27 cellular contexts compared by ENCODE assay signal in genomic region chr6:39702265-39702664, GRCh38. TPM values are rescaled to one million over a fixed set of nuclear protein-coding genes. Genes with fewer than 3 reads are reported as not detected.
"Had no signal": no experiment of that assay in that cellular context is flagged by ENCODE, and none has a peak within 500 bp of the region (broad histone marks: within the 10 kb centered on the region; RNA-seq: fewer than 3 reads in every experiment).

No MANE protein-coding gene starts in this region.

- ATAC-seq: stimulated activated effector memory CD8-positive, alpha-beta T cell treated with anti-CD3 and anti-CD28 coated beads, Interleukin-12 subunit alpha, Interleukin-12 subunit beta, amount 100 ng/mL, for 72 hours; stimulated activated memory B cell treated with anti-CD40 and anti-IgM and Interleukin-4, amounts not matched to agents 10 μg/mL and 1 μg/mL and 100 μg/mL, for 72 hours; stimulated activated naive B cell treated with anti-CD40 and anti-IgM and Interleukin-4, amounts not matched to agents 10 μg/mL and 1 μg/mL and 100 μg/mL, for 72 hours; stimulated activated naive CD8-positive, alpha-beta T cell treated with anti-CD3 and anti-CD28 coated beads, Interleukin-15, amount 100 ng/mL, for 72 hours; stimulated activated naive CD8-positive, alpha-beta T cell treated with anti-CD3 and anti-CD28 coated beads, Interleukin-15, Interleukin-2, amounts not matched to agents 100 U/mL and 50 U/mL, for 24 hours; upper lobe of right lung had no signal

- H3K9me3 ChIP-seq: stomach, suprapubic skin, testis, thoracic aorta, thyroid gland, tibial artery, tibial nerve, transverse colon, upper lobe of left lung, upper lobe of right lung, uterus, vagina had no signal

- H3K27ac ChIP-seq: stomach, suprapubic skin, testis, thoracic aorta, thyroid gland, tibial artery, tibial nerve, transverse colon, upper lobe of left lung, upper lobe of right lung, uterus, vagina had no signal

- FAIRE-seq: urothelium cell line had no signal

- H3K27me3 ChIP-seq: stomach, suprapubic skin, testis, thyroid gland, tibial artery, tibial nerve, transverse colon, upper lobe of left lung, upper lobe of right lung, uterus, vagina had no signal

- H3K36me3 ChIP-seq: stomach, suprapubic skin, thoracic aorta, thyroid gland, tibial artery, tibial nerve, transverse colon, upper lobe of left lung, upper lobe of right lung, uterus, vagina had no signal

- H3K4me3 ChIP-seq: stomach, suprapubic skin, testis, thoracic aorta, thyroid gland, tibial artery, tibial nerve, transverse colon, upper lobe of left lung, upper lobe of right lung, uterus, vagina had no signal

- H3K4me1 ChIP-seq: stomach, testis, thyroid gland, tibial artery, tibial nerve, transverse colon, upper lobe of right lung, uterus, vagina had no signal

- DNase-seq: stimulated activated CD4-positive, alpha-beta T cell treated with anti-CD3 and anti-CD28 coated beads, Interleukin-2, amount 100 ng/mL, for 48 hours; stimulated activated CD4-positive, alpha-beta T cell treated with anti-CD3 and anti-CD28 coated beads, Interleukin-4, amount 100 ng/mL, for 1 hour; stimulated activated CD4-positive, alpha-beta T cell treated with anti-CD3 and anti-CD28 coated beads, Interleukin-4, amount 100 ng/mL, for 24 hours; stimulated activated CD4-positive, alpha-beta T cell treated with anti-CD3 and anti-CD28 coated beads, Interleukin-4, amount 100 ng/mL, for 4 hours; stimulated activated CD8-positive, alpha-beta memory T cell treated with anti-CD3 and anti-CD28 coated beads, Interleukin-4, amount 100 ng/mL, for 48 hours; stimulated activated naive B cell treated with anti-CD40 and anti-IgM and Interleukin-4, amounts not matched to agents 10 μg/mL and 1 μg/mL and 100 μg/mL, for 72 hours; stimulated activated naive CD4-positive, alpha-beta T cell; stimulated activated naive CD4-positive, alpha-beta T cell treated with Interleukin-2 at 50 U/mL for 16 hours; stimulated activated naive CD8-positive, alpha-beta T cell treated with anti-CD3 and anti-CD28 coated beads, Interleukin-15, amount 100 ng/mL, for 72 hours; stimulated activated naive CD8-positive, alpha-beta T cell treated with anti-CD3 and anti-CD28 coated beads, Interleukin-15, Interleukin-2, amounts not matched to agents 100 U/mL and 50 U/mL, for 24 hours; stomach; substantia nigra; testis; thyroid gland; tibial artery; transverse colon; trophoblast cell; upper lobe of left lung; upper lobe of right lung; uterus had no signal

RNA-seq across cellular contexts. Expression of gene KIF6, which starts 22.9 kb away (rescaled TPM):
- total RNA-seq: thoracic aorta, vagina had no signal
